In genomic region chr17:80970044-80970761, GRCh38 we compare ENCODE assay signal across 8 cellular contexts. TPM values are rescaled to one million over a fixed set of nuclear protein-coding genes. Genes with fewer than 3 reads are reported as not detected.
DNase-seq lines count a peak whose midpoint lies in the region; ATAC-seq and TF ChIP-seq lines count a peak whose summit lies in the region.

No MANE protein-coding gene starts in this region.

- H3K4me2 ChIP-seq in GM23248 (ENCODE audit: unreplicated experiment): no peak overlapping the region

- no peaks in the 10 kb centered on the region for H3K9me3 Mint-ChIP-seq in dendritic cell treated with granulocyte-macrophage colony-stimulating factor and Interleukin-4, amounts not matched to agents 40 ng/mL and 50 ng/mL, for 4 days

- in situ Hi-C loops in GM23248 (cut with MboI): loop anchor here (5.0 kb wide), 1 partner anchor 538 kb away; no protein-coding TSS in a partner anchor

- no peaks in the 10 kb centered on the region for H3K27me3 ChIP-seq in BE2C
- H3K27me3 ChIP-seq in GM23248 (replicated peaks; ENCODE audit: insufficient read depth): 0 out of 2 replicates have a peak, but pooled peaks cover 5% of the 10 kb centered on the region
- H3K27me3 ChIP-seq in aorta (ENCODE audit: control insufficient read depth in 1 of 2, insufficient read depth in 2 of 2, low read length in 1 of 2): no peaks in the 10 kb centered on the region

- H3K36me3 ChIP-seq in BE2C (peaks cover 1% of the 10 kb centered on the region; the same call in 1 of the 2 replicates), GM23248 (ENCODE audit: low read depth) (no peaks in the 10 kb centered on the region), aorta (ENCODE audit: control insufficient read depth in 1 of 2, insufficient read depth in 2 of 2, low read length in 1 of 2) (no peaks in the 10 kb centered on the region)

- H3K4me3 ChIP-seq in BE2C (ENCODE audit: low read depth, low read length) (peak overlapping the region; percentile 10), GM23248 (no peak overlapping the region), aorta (ENCODE audit: low read length in 2 of 2) (no peak overlapping the region)

- no peak overlapping the region for H3K9ac ChIP-seq in GM23248

- no peak overlapping the region for H2AFZ ChIP-seq in GM23248

- peak; percentile 69 for TF ChIP-seq CTCF in BE2C (IDR thresholded peaks at IDR 0.05; ENCODE audit: low read depth, low read length)

- H4K20me1 ChIP-seq in GM23248 (ENCODE audit: insufficient read depth): no peaks in the 10 kb centered on the region

- no peaks in the 10 kb centered on the region for H3F3A ChIP-seq in GM23248 (ENCODE audit: insufficient read depth)

- H3K79me2 ChIP-seq in GM23248 (ENCODE audit: insufficient read depth): no peaks in the 10 kb centered on the region

- DNase-seq in BE2C (peak; percentile 81), GM23248 (peak; percentile 46), T-helper 9 cell (peak; percentile 30), myocyte (ENCODE audit: low read depth) (peak; percentile 91), aorta (peak in 1 of 2 donors; percentile 66), GOT3 (lab: John Stamatoyannopoulos, UW) (no peak)

- ATAC-seq in aorta (ENCODE audit: low FRiP score) (peak; percentile 60), HG03571 (IDR thresholded peaks at IDR 0.05; ENCODE audit: unreplicated experiment) (no peak)

- H3K4me1 Mint-ChIP-seq in dendritic cell treated with granulocyte-macrophage colony-stimulating factor and Interleukin-4, amounts not matched to agents 40 ng/mL and 50 ng/mL, for 4 days (ENCODE audit: low read depth): peaks cover 8% of the 10 kb centered on the region

- intact Hi-C loops in dendritic cell treated with granulocyte-macrophage colony-stimulating factor and Interleukin-4, amounts not matched to agents 40 ng/mL and 50 ng/mL, for 4 days (cut with micrococcal nuclease): no loop called here
- intact Hi-C loops in aorta (cut with DNase I): no loop called here

- no peak overlapping the region for H3K4me3 Mint-ChIP-seq in dendritic cell treated with granulocyte-macrophage colony-stimulating factor and Interleukin-4, amounts not matched to agents 40 ng/mL and 50 ng/mL, for 4 days

- H3K27ac ChIP-seq in GM23248 (no peak overlapping the region), aorta (ENCODE audit: low read depth in 1 of 2, low read length in 2 of 2) (no peak overlapping the region)

- peaks cover 17% of the 10 kb centered on the region for H3K36me3 Mint-ChIP-seq in dendritic cell treated with granulocyte-macrophage colony-stimulating factor and Interleukin-4, amounts not matched to agents 40 ng/mL and 50 ng/mL, for 4 days (ENCODE audit: low read depth)

- peaks cover 38% of the 10 kb centered on the region for H3K27me3 Mint-ChIP-seq in dendritic cell treated with granulocyte-macrophage colony-stimulating factor and Interleukin-4, amounts not matched to agents 40 ng/mL and 50 ng/mL, for 4 days

- no peaks in the 10 kb centered on the region for H3K9me3 ChIP-seq in BE2C
- H3K9me3 ChIP-seq in GM23248 (ENCODE audit: low read depth): no peaks in the 10 kb centered on the region
- no peaks in the 10 kb centered on the region for H3K9me3 ChIP-seq in aorta (ENCODE audit: control insufficient read depth, low read length)

- WGBS in GM23248 (ENCODE audit: low coverage in 1 of 2, low lambda C conversion rate in 2 of 2, missing lambda C conversion rate in 2 of 2), 2 experiments: 55 to 65% methylated on average over 13 to 19 of the region's 20 CpGs
- WGBS in aorta, 2 donors: 54 to 57% methylated on average over 20 of the region's 20 CpGs

- no peaks in the 10 kb centered on the region for H3K9me2 ChIP-seq in GM23248 (ENCODE audit: insufficient read depth)

- peak overlapping the region; percentile 13 for H3K27ac Mint-ChIP-seq in dendritic cell treated with granulocyte-macrophage colony-stimulating factor and Interleukin-4, amounts not matched to agents 40 ng/mL and 50 ng/mL, for 4 days

- H3K4me1 ChIP-seq in BE2C: peaks cover 27% of the 10 kb centered on the region
- no peaks in the 10 kb centered on the region for H3K4me1 ChIP-seq in GM23248 (ENCODE audit: insufficient read depth)
- H3K4me1 ChIP-seq in aorta (ENCODE audit: control insufficient read depth in 1 of 2, insufficient read depth in 2 of 2, low read length in 2 of 2): no peaks in the 10 kb centered on the region

RNA-seq across cellular contexts. Expression of gene CHMP6, which starts 21.4 kb away (rescaled TPM):
- 21.2 TPM for polyA plus RNA-seq in BE2C (2012; ENCODE audit: insufficient read depth, insufficient read length, low read depth)
- total RNA-seq in GM23248 (2014; rRNA removed; shearing (Covaris generic)): 8.2 and 14.1 TPM in 2 replicates
- 34.0 and 37.1 TPM in 2 replicates for polyA plus RNA-seq in GM23248 (2016; fragmentation: Nextera tagmentation; extraction: Ambion mirVana)
- 14.8 and 18.0 TPM in 2 replicates for total RNA-seq in myocyte
- 31.3 TPM for polyA plus RNA-seq in myocyte (2012)
- total RNA-seq in aorta: 10 to 100 TPM; 22.9 to 30.9 TPM
- 10 to 100 TPM; 15.9 to 30.8 TPM for polyA plus RNA-seq in aorta
